Comparison of ENCODE assay signal across 26 cellular contexts in the genomic region with DNA sequence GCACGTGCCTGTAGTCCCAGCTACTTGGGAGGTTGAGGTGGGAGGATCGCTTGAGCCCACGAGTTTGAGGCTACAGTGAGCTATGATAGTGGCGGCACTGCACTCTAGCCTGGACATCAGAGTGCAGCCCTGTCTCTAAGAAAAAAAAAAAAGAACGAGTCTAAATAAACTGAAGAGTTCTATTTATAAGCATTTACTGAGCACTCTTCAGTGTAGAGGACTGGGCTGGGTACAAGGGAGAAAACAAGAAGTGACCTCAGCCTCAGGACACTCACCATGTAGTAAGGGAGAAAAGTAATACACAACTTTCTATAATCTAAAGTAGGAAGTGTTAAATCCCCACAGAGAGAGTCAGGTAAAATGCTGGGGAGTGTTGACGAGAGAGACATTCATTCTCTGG.
"Had no signal": no experiment of that assay in that cellular context is flagged by ENCODE, and none has a peak within 500 bp of the region (broad histone marks: within the 10 kb centered on the region; RNA-seq: fewer than 3 reads in every experiment).

No MANE protein-coding gene starts in this region.

- H3K9me3 Mint-ChIP-seq: central memory CD8-positive, alpha-beta T cell; endodermal cell; natural killer cell had no signal

- H3K27me3 Mint-ChIP-seq: dendritic cell treated with granulocyte-macrophage colony-stimulating factor and Interleukin-4, amounts not matched to agents 40 ng/mL and 50 ng/mL, for 4 days; stimulated activated naive CD8-positive, alpha-beta T cell treated with anti-CD3 and anti-CD28 coated beads, Interleukin-15, Interleukin-2, amounts not matched to agents 100 ng/mL and 50 ng/mL, for 24 hours had no signal

- H3K9me3 ChIP-seq: colonic mucosa, gastroesophageal sphincter, pancreas, thoracic aorta, upper lobe of left lung, uterus had no signal

- DNase-seq: colonic mucosa; effector CD8-positive, alpha-beta T cell; endodermal cell; foreskin fibroblast; natural killer cell; occipital lobe; retina; stimulated activated CD4-positive, alpha-beta T cell treated with anti-CD3 and anti-CD28 coated beads, Interleukin-2, amount 100 ng/mL, for 24 hours; stimulated activated CD4-positive, alpha-beta T cell treated with anti-CD3 and anti-CD28 coated beads, Interleukin-4, amount 100 ng/mL, for 24 hours; uterus had no signal

- ATAC-seq: esophagus mucosa; gastroesophageal sphincter; left lobe of liver; natural killer cell; pancreas; sciatic nerve; stimulated activated memory B cell treated with anti-CD40 and anti-IgM and Interleukin-4, amounts not matched to agents 10 μg/mL and 1 μg/mL and 100 μg/mL, for 72 hours had no signal

- H3K27ac ChIP-seq: colonic mucosa, epithelial cell of prostate, gastroesophageal sphincter, pancreas, thoracic aorta, tibial nerve, upper lobe of left lung, uterus had no signal

- H3K4me3 ChIP-seq: colonic mucosa, gastroesophageal sphincter, lung, pancreas, smooth muscle cell, thoracic aorta, tibial nerve, upper lobe of left lung, uterus had no signal

- H3K36me3 ChIP-seq: colonic mucosa, gastroesophageal sphincter, pancreas, thoracic aorta, tibial nerve, upper lobe of left lung, uterus had no signal

- H3K27ac Mint-ChIP-seq: dendritic cell treated with granulocyte-macrophage colony-stimulating factor and Interleukin-4, amounts not matched to agents 40 ng/mL and 50 ng/mL, for 4 days; endodermal cell; memory B cell; natural killer cell; stimulated activated memory B cell treated with anti-CD40 and anti-IgM and Interleukin-4, amounts not matched to agents 10 μg/mL and 1 μg/mL and 100 μg/mL, for 72 hours; stimulated activated naive CD8-positive, alpha-beta T cell treated with anti-CD3 and anti-CD28 coated beads, Interleukin-15, Interleukin-2, amounts not matched to agents 100 ng/mL and 50 ng/mL, for 24 hours had no signal

- H3K4me1 Mint-ChIP-seq: central memory CD8-positive, alpha-beta T cell; memory B cell; natural killer cell; stimulated activated memory B cell treated with anti-CD40 and anti-IgM and Interleukin-4, amounts not matched to agents 10 μg/mL and 1 μg/mL and 100 μg/mL, for 72 hours had no signal

- H3K27me3 ChIP-seq: colonic mucosa, gastroesophageal sphincter, pancreas, tibial nerve, upper lobe of left lung, uterus had no signal

- H3K4me1 ChIP-seq: colonic mucosa, pancreas, tibial nerve, uterus had no signal

- H3K4me2 ChIP-seq: smooth muscle cell had no signal

- H3K4me3 Mint-ChIP-seq: central memory CD8-positive, alpha-beta T cell; dendritic cell treated with granulocyte-macrophage colony-stimulating factor and Interleukin-4, amounts not matched to agents 40 ng/mL and 50 ng/mL, for 4 days; endodermal cell; memory B cell; natural killer cell; stimulated activated memory B cell treated with anti-CD40 and anti-IgM and Interleukin-4, amounts not matched to agents 10 μg/mL and 1 μg/mL and 100 μg/mL, for 72 hours; stimulated activated naive CD8-positive, alpha-beta T cell treated with anti-CD3 and anti-CD28 coated beads, Interleukin-15, Interleukin-2, amounts not matched to agents 100 ng/mL and 50 ng/mL, for 24 hours had no signal
